In the genomic region with DNA sequence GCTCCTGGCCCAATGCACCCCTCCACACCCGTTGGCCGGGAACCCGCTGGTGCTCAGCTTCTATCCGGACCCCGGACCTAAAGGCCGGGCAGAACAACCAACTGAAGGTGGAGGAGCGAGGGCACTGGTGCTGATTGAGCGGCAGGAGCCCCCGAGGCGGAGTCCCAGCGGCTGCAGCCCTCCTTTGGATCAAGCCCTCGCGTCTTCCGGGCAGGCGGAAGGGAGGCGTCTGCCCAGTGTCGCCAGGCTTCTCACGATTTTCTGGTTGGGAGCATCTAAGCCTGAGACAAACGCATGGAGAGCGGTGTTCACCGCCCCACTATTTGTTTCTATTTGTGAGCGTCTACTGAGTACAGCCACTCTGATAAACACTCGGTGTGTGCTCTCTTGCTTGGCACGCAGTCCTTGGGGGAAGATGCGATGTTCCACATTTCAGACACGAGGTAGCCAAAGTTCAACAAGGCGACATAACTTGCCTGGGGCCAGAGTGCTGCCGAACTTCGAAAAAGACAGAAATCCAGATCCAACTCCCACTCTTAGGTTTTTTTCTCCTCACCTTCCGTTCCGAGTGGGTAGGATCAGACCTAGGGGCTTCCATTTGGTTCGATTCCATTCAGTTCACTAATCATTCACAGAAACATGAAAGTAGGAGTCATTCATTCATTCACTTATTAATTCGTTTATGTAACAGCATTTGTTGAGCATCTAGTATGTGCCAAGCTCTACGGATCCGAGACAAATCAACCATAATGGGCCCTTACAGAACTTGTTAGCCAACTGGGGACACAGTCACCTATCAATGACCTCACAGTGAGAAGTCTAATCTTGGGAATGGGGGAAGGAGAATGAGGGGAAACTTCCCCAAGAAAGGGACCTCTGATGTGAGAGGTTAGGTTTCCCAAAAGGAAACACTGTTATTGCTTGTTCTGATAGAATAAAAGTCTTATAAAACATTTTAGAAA, we compare ENCODE assay signal across 18 cellular contexts. TPM values are rescaled to one million over a fixed set of nuclear protein-coding genes. Genes with fewer than 3 reads are reported as not detected.
DNase-seq lines count a peak whose midpoint lies in the region; TF ChIP-seq lines count a peak whose summit lies in the region.
"Had no signal": no experiment of that assay in that cellular context is flagged by ENCODE, and none has a peak within 500 bp of the region (broad histone marks: within the 10 kb centered on the region; RNA-seq: fewer than 3 reads in every experiment).

No MANE protein-coding gene starts in this region.

- H3K9me3 ChIP-seq in H9 (ENCODE audit: control insufficient read depth, low read depth, low read length) (no peaks in the 10 kb centered on the region), endodermal cell (ENCODE audit: control insufficient read depth, low read length) (no peaks in the 10 kb centered on the region), trophoblast cell (ENCODE audit: insufficient read depth, low read depth, low read length) (peaks cover 6% of the 10 kb centered on the region)
- H3K9me3 ChIP-seq: Peyer's patch, thyroid gland had no signal

- H3K56ac ChIP-seq in H9 (ENCODE audit: insufficient read length, low read depth, low read length) = no peak overlapping the region

- H3K18ac ChIP-seq in H9 (ENCODE audit: insufficient read length, low read depth, low read length) = no peak overlapping the region
- no peak overlapping the region for H3K18ac ChIP-seq in trophoblast cell (ENCODE audit: low read length)

- H2BK5ac ChIP-seq in H9 (ENCODE audit: insufficient read length, low read length) (no peak overlapping the region), trophoblast cell (ENCODE audit: low read depth, low read length, poor library complexity) (no peak overlapping the region)

- no peaks in the 10 kb centered on the region for H4K20me1 ChIP-seq in H9 (ENCODE audit: control insufficient read depth, insufficient read depth, insufficient read length)

- H3K36me3 Mint-ChIP-seq in H9 (ENCODE audit: insufficient read depth in 1 of 3, low read depth in 3 of 3) (peaks cover 0 to 3% (median 2%) of the 10 kb centered on the region in 3 experiments; a peak in 2 of 7 replicates), endodermal cell (ENCODE audit: low read depth) (no peaks in the 10 kb centered on the region)

- H3K9me3 Mint-ChIP-seq in H9 (peaks cover 0 to 5% of the 10 kb centered on the region in 2 experiments; a peak in 4 of 5 replicates), endodermal cell (peaks cover 2% of the 10 kb centered on the region)
- H3K9me3 Mint-ChIP-seq: dendritic cell treated with granulocyte-macrophage colony-stimulating factor and Interleukin-4, amounts not matched to agents 40 ng/mL and 50 ng/mL, for 4 days had no signal

- no peak overlapping the region for H2BK20ac ChIP-seq in H9 (ENCODE audit: low read depth, low read length, poor library complexity, severe bottlenecking)

- no peak overlapping the region for H3K27ac Mint-ChIP-seq in H9
- no peak overlapping the region for H3K27ac Mint-ChIP-seq in endodermal cell
- H3K27ac Mint-ChIP-seq: dendritic cell treated with granulocyte-macrophage colony-stimulating factor and Interleukin-4, amounts not matched to agents 40 ng/mL and 50 ng/mL, for 4 days; nephron had no signal

- H3K36me3 ChIP-seq in endodermal cell (ENCODE audit: control insufficient read depth, insufficient read depth, low read length) = no peaks in the 10 kb centered on the region
- H3K36me3 ChIP-seq in trophoblast cell (ENCODE audit: control insufficient read depth in 1 of 2, insufficient read depth in 2 of 2, low read length in 2 of 2) = no peaks in the 10 kb centered on the region
- H3K36me3 ChIP-seq: Peyer's patch, thyroid gland had no signal

- H3K4me1 Mint-ChIP-seq in H9 = peaks cover 28 to 48% of the 10 kb centered on the region in 2 experiments
- peaks cover 26% of the 10 kb centered on the region for H3K4me1 Mint-ChIP-seq in endodermal cell

- H3K9ac ChIP-seq in H9 (ENCODE audit: extremely low read depth, insufficient read length, low read length) (no peak overlapping the region), endodermal cell (ENCODE audit: extremely low read depth, low read length, poor library complexity, severe bottlenecking) (no peak overlapping the region), trophoblast cell (ENCODE audit: low read length) (no peak overlapping the region)

- H2AFZ ChIP-seq in H9 (ENCODE audit: low read length) = no peak overlapping the region
- H2AFZ ChIP-seq in trophoblast cell (ENCODE audit: insufficient read depth, low read length, poor library complexity) = no peak overlapping the region

- H3K27me3 Mint-ChIP-seq in H9 (ENCODE audit: low read depth) (peaks cover 100% of the 10 kb centered on the region), endodermal cell (ENCODE audit: insufficient read depth) (peaks cover 100% of the 10 kb centered on the region)

- H3K79me2 ChIP-seq in H9 (ENCODE audit: insufficient read depth, low read length) = no peaks in the 10 kb centered on the region
- no peaks in the 10 kb centered on the region for H3K79me2 ChIP-seq in trophoblast cell (ENCODE audit: control insufficient read depth, insufficient read depth, low read length, poor library complexity)

- no peak overlapping the region for H2AK5ac ChIP-seq in H9 (ENCODE audit: insufficient read length, low read length)
- no peak overlapping the region for H2AK5ac ChIP-seq in trophoblast cell (ENCODE audit: low read length)

- peaks cover 2% of the 10 kb centered on the region; the same call in 1 of the 2 replicates for H3K4me1 ChIP-seq in H9 (ENCODE audit: insufficient read depth, low read length)
- H3K4me1 ChIP-seq in endodermal cell (ENCODE audit: control insufficient read depth, insufficient read depth, low read length) = peaks cover 7% of the 10 kb centered on the region
- H3K4me1 ChIP-seq in trophoblast cell (ENCODE audit: control insufficient read depth in 1 of 2, insufficient read depth in 2 of 2, low read length in 2 of 2) = peaks cover 3 to 5% of the 10 kb centered on the region in 2 experiments

- no peak overlapping the region for H2BK12ac ChIP-seq in H9 (ENCODE audit: insufficient read length, low read depth, low read length)
- no peak overlapping the region for H2BK12ac ChIP-seq in trophoblast cell (ENCODE audit: low read length)

- H3K27ac ChIP-seq in H9 (ENCODE audit: insufficient read length, low read depth, low read length) = no peak overlapping the region
- no peak overlapping the region for H3K27ac ChIP-seq in endodermal cell (ENCODE audit: low read depth, low read length)
- no peak overlapping the region for H3K27ac ChIP-seq in trophoblast cell (ENCODE audit: low read depth, low read length)
- H3K27ac ChIP-seq: Peyer's patch, skin epidermis, thyroid gland had no signal

- no peak overlapping the region for H3T11ph ChIP-seq in H9 (ENCODE audit: low read length)

- no CpG with 5 or more reads among the region's 35 CpGs for WGBS in H9 (ENCODE audit: extremely low coverage, insufficient read length, low lambda C conversion rate)
- WGBS in endodermal cell (ENCODE audit: insufficient coverage in 1 of 2, insufficient read length in 1 of 2), 2 experiments = 3 to 5% methylated on average over 25 to 35 of the region's 35 CpGs
- no CpG with 5 or more reads among the region's 35 CpGs for WGBS in trophoblast cell (ENCODE audit: extremely low coverage, insufficient coverage, insufficient read length)

- H4K12ac ChIP-seq in trophoblast cell (ENCODE audit: low read depth, low read length) = no peak overlapping the region

- H3K79me1 ChIP-seq in H9 (ENCODE audit: insufficient read depth, low read depth, low read length, poor library complexity, severe bottlenecking) (no peaks in the 10 kb centered on the region), trophoblast cell (ENCODE audit: low read length) (no peaks in the 10 kb centered on the region)

- H3K14ac ChIP-seq in H9 (ENCODE audit: insufficient read depth, low read length) = no peak overlapping the region
- H3K14ac ChIP-seq in trophoblast cell (ENCODE audit: low read length) = no peak overlapping the region

- peak overlapping the region; percentile 26 for H3K4me2 ChIP-seq in H9 (ENCODE audit: insufficient read depth, insufficient read length, low read length)
- peak overlapping the region; percentile 5 for H3K4me2 ChIP-seq in trophoblast cell (ENCODE audit: low read length)

- TF ChIP-seq CTCF in H9 (conservative IDR thresholded peaks at IDR 0.05) (no peak), endodermal cell (conservative IDR thresholded peaks at IDR 0.05) (no peak)

- no peak overlapping the region for H4K5ac ChIP-seq in H9 (ENCODE audit: insufficient read length, low read depth, low read length)

- peaks cover 15% of the 10 kb centered on the region for H3K23me2 ChIP-seq in H9 (ENCODE audit: insufficient read length, low read depth, low read length, poor library complexity, severe bottlenecking)

- no peak overlapping the region for H3K4ac ChIP-seq in H9 (ENCODE audit: low read depth, low read length)
- H3K4ac ChIP-seq in trophoblast cell (ENCODE audit: low read depth, low read length) = no peak overlapping the region

- H4K91ac ChIP-seq in H9 (ENCODE audit: insufficient read length, low read depth, low read length) (no peak overlapping the region), trophoblast cell (ENCODE audit: low read depth, low read length) (no peak overlapping the region)

- H4K8ac ChIP-seq in H9 (replicated peaks; ENCODE audit: insufficient read length, low read depth, low read length) (no peak overlapping the region), trophoblast cell (ENCODE audit: low read depth, low read length) (no peak overlapping the region)

- peak overlapping the region; percentile 59 for H3K4me3 ChIP-seq in endodermal cell (ENCODE audit: low read length)
- H3K4me3 ChIP-seq in trophoblast cell (ENCODE audit: low read depth, low read length) = no peak overlapping the region
- H3K4me3 ChIP-seq: Peyer's patch, skin epidermis, thyroid gland had no signal

- no peak overlapping the region for H3K23ac ChIP-seq in H9 (ENCODE audit: insufficient read length, low read depth, low read length)
- no peak overlapping the region for H3K23ac ChIP-seq in trophoblast cell (ENCODE audit: low read length)

- H3K4me3 Mint-ChIP-seq in H9 (peak overlapping the region in 1 of 2 experiments; percentile 24; a peak in 2 of 5 replicates), endodermal cell (peak overlapping the region; percentile 35)
- H3K4me3 Mint-ChIP-seq: dendritic cell treated with granulocyte-macrophage colony-stimulating factor and Interleukin-4, amounts not matched to agents 40 ng/mL and 50 ng/mL, for 4 days had no signal

- H2BK120ac ChIP-seq in H9 (ENCODE audit: low read depth, low read length, poor library complexity, severe bottlenecking) (no peak overlapping the region), trophoblast cell (ENCODE audit: insufficient read depth, low read length, poor library complexity) (no peak overlapping the region)

- DNase-seq in NCI-H82 (lab: John Stamatoyannopoulos, UW) (peak; percentile 54), NCI-H82 treated with DMSO at 0.1 percent for 48 hours (lab: John Stamatoyannopoulos, UW; ENCODE audit: unreplicated experiment) (no peak), H9 (peak; percentile 71), endodermal cell (peak; percentile 82), trophoblast cell (no peak), DMS153 treated with DMSO at 0.1 percent for 48 hours (lab: John Stamatoyannopoulos, UW; ENCODE audit: unreplicated experiment) (no peak), NCI-H774 (lab: John Stamatoyannopoulos, UW) (no peak), mesenteric fat pad (ENCODE audit: low spot score) (no peak)
- DNase-seq: amniotic stem cell, COR-L47, NCI-H1105 treated with DMSO at 0.1 percent for 48 hours, NCI-H446, Peyer's patch, thyroid gland had no signal

- no peak overlapping the region for H2BK15ac ChIP-seq in H9 (ENCODE audit: low read depth, low read length)

- H3K27me3 ChIP-seq in H9 (ENCODE audit: insufficient read depth, low read length) (peaks cover 92% of the 10 kb centered on the region), endodermal cell (ENCODE audit: control insufficient read depth, insufficient read depth, low read length, poor library complexity, severe bottlenecking) (peaks cover 100% of the 10 kb centered on the region), trophoblast cell (ENCODE audit: insufficient read depth, low read length) (peaks cover 78% of the 10 kb centered on the region)

RNA-seq across cellular contexts. Expression of a gene that starts 4.9 kb away (rescaled TPM):
- total RNA-seq in H9 (2021) (0.07 and 0.11 TPM in 2 replicates), endodermal cell (1 to 10 TPM; 1.2 to 2.4 TPM), mesenteric fat pad (not detected)
- polyA plus RNA-seq in endodermal cell (2013, experiment 1 of 2) = 0.50 TPM
- 0.33 TPM for polyA plus RNA-seq in endodermal cell (2013, experiment 2 of 2)
- 0.03 and 0.06 TPM in 2 replicates for polyA plus RNA-seq in trophoblast cell (2013)
- total RNA-seq: Peyer's patch; T-helper 2 cell treated with Interferon-gamma antibody and Interleukin-4, amounts not matched to agents 100 ng/mL and 5 ng/mL, for 36 hours; thyroid gland had no signal

Comparison
In these comparisons a context has a peak if more than half of its experiments do, and no peak if none do; other contexts are left out.
1. DNase-seq: peak in NCI-H82 (single experiment), H9 (single experiment) and endodermal cell (single experiment); none in NCI-H82 treated with DMSO at 0.1 percent for 48 hours (single experiment), trophoblast cell (0 of 2), DMS153 treated with DMSO at 0.1 percent for 48 hours (single experiment), NCI-H774 (single experiment) and mesenteric fat pad (single experiment).